9 cellular contexts compared by ENCODE assay signal in genomic region chr18:76274470-76275289, GRCh38.
A peak's percentile ranks its signal among the peaks of the same experiment; 100 is the strongest.
DNase-seq lines count a peak whose midpoint lies in the region; ATAC-seq and TF ChIP-seq lines count a peak whose summit lies in the region.
"Had no signal": no experiment of that assay in that cellular context is flagged by ENCODE, and none has a peak within 500 bp of the region (broad histone marks: within the 10 kb centered on the region; RNA-seq: fewer than 3 reads in every experiment).

No MANE protein-coding gene starts in this region.

- H3K36me3 ChIP-seq in mammary epithelial cell (ENCODE audit: insufficient read depth, low read length) = no peaks in the 10 kb centered on the region

- no peak overlapping the region for H3K9ac ChIP-seq in mammary epithelial cell (ENCODE audit: insufficient read depth, low read length)

- TF ChIP-seq CTCF in LNCAP (IDR thresholded peaks at IDR 0.05) (peak; percentile 81), mammary epithelial cell (conservative IDR thresholded peaks at IDR 0.05 in 1 of 2, IDR thresholded peaks at IDR 0.05 in 1 of 2; ENCODE audit: extremely low read depth in 1 of 2, insufficient read depth in 1 of 2, low read depth in 1 of 2, low read length in 2 of 2) (peak; percentile 5 to 46)

- no peak overlapping the region for H3K4me2 ChIP-seq in mammary epithelial cell (ENCODE audit: insufficient read depth, low read depth, low read length)

- H3K36me3 Mint-ChIP-seq in activated naive CD8-positive, alpha-beta T cell treated with anti-CD3 and anti-CD28 coated beads, Interleukin-2, amount 50 U/mL, for 24 hours (ENCODE audit: low read depth) = no peaks in the 10 kb centered on the region

- no peaks in the 10 kb centered on the region for H3K4me1 ChIP-seq in mammary epithelial cell (ENCODE audit: insufficient read depth, low read length)

- H3K27ac Mint-ChIP-seq in activated naive CD8-positive, alpha-beta T cell treated with anti-CD3 and anti-CD28 coated beads, Interleukin-2, amount 50 U/mL, for 24 hours = no peak overlapping the region
- H3K27ac Mint-ChIP-seq: naive B cell had no signal

- in situ Hi-C loops in mammary epithelial cell (cut with MboI; ENCODE audit: low sequenced_read_pairs in 2 of 2) = no loop called here

- 39% methylated on average over 13 of the region's 19 CpGs for WGBS in mammary epithelial cell (ENCODE audit: low coverage, missing lambda C conversion rate)

- no peaks in the 10 kb centered on the region for H3K79me2 ChIP-seq in mammary epithelial cell (ENCODE audit: insufficient read depth, low read length)

- no peak overlapping the region for H3K4me3 ChIP-seq in mammary epithelial cell (replicated peaks in 1 of 3; ENCODE audit: insufficient read depth in 1 of 3, low read depth in 2 of 3, low read length in 3 of 3)

- no peaks in the 10 kb centered on the region for H3K9me3 ChIP-seq in mammary epithelial cell (replicated peaks; ENCODE audit: insufficient read depth, low read length)

- CTCF ChIA-PET in mammary epithelial cell (lab: Charles Lee; ENCODE audit: low non-redundant PET) = no interaction called here

- no peaks in the 10 kb centered on the region for H3K4me1 Mint-ChIP-seq in activated naive CD8-positive, alpha-beta T cell treated with anti-CD3 and anti-CD28 coated beads, Interleukin-2, amount 50 U/mL, for 24 hours

- H3K9me3 Mint-ChIP-seq in activated naive CD8-positive, alpha-beta T cell treated with anti-CD3 and anti-CD28 coated beads, Interleukin-2, amount 50 U/mL, for 24 hours = no peaks in the 10 kb centered on the region

- dilution Hi-C loops in mammary epithelial cell (cut with HindIII; ENCODE audit: low sequenced_read_pairs) = no loop called here

- no peak overlapping the region for H2AFZ ChIP-seq in mammary epithelial cell (ENCODE audit: low read depth, low read length)

- BruUV-seq in mammary epithelial cell (replicated peaks; lab: Mats Ljungman, UMichigan) = no TSS peak

- DNase-seq in DMS 273 (lab: John Stamatoyannopoulos, UW; ENCODE audit: unreplicated experiment) (peak; percentile 2), DMS 273 treated with DMSO at 0.1 percent for 48 hours (lab: John Stamatoyannopoulos, UW) (no peak), mammary epithelial cell (no peak), posterior cingulate gyrus (peak; percentile 43 to 96 (median 70)), T1000 (lab: John Stamatoyannopoulos, UW) (no peak)
- DNase-seq in activated naive CD8-positive, alpha-beta T cell treated with anti-CD3 and anti-CD28 coated beads, Interleukin-2, amount 50 U/mL, for 24 hours = no peak
- DNase-seq: naive B cell had no signal

- no peaks in the 10 kb centered on the region for H4K20me1 ChIP-seq in mammary epithelial cell (ENCODE audit: insufficient read depth, low read length)

- H3K27ac ChIP-seq in mammary epithelial cell (ENCODE audit: insufficient read depth, low read depth, low read length) = no peak overlapping the region

- no peaks in the 10 kb centered on the region for H3K27me3 ChIP-seq in mammary epithelial cell (ENCODE audit: insufficient read depth, low read length)

- H3K4me3 Mint-ChIP-seq in activated naive CD8-positive, alpha-beta T cell treated with anti-CD3 and anti-CD28 coated beads, Interleukin-2, amount 50 U/mL, for 24 hours = no peak overlapping the region
- H3K4me3 Mint-ChIP-seq: naive B cell had no signal

- no peaks in the 10 kb centered on the region for H3K27me3 Mint-ChIP-seq in activated naive CD8-positive, alpha-beta T cell treated with anti-CD3 and anti-CD28 coated beads, Interleukin-2, amount 50 U/mL, for 24 hours

- intact Hi-C loops in mammary epithelial cell (cut with micrococcal nuclease) (no loop called here), posterior cingulate gyrus (cut with DNase I) (loop anchor here (10.0 kb wide), 1 partner anchor 1620 kb away; no protein-coding TSS in a partner anchor)

- ATAC-seq in activated naive CD8-positive, alpha-beta T cell treated with anti-CD3 and anti-CD28 coated beads, Interleukin-2, amount 50 U/mL, for 24 hours = no peak
- no peak for ATAC-seq in HG03045 (IDR thresholded peaks at IDR 0.05; ENCODE audit: unreplicated experiment)

Comparison
In these comparisons a context has a peak if more than half of its experiments do, and no peak if none do; other contexts are left out.
1. DNase-seq: peak in DMS 273 (single experiment) and posterior cingulate gyrus (10 of 10); none in DMS 273 treated with DMSO at 0.1 percent for 48 hours (single experiment), mammary epithelial cell (single experiment), activated naive CD8-positive, alpha-beta T cell treated with anti-CD3 and anti-CD28 coated beads, Interleukin-2, amount 50 U/mL, for 24 hours (single experiment) and T1000 (single experiment).